In genomic region chr9:80664327-80665210, GRCh38 we compare ENCODE assay signal across 11 cellular contexts.
A peak's percentile ranks its signal among the peaks of the same experiment; 100 is the strongest.
DNase-seq lines count a peak whose midpoint lies in the region; ATAC-seq and TF ChIP-seq lines count a peak whose summit lies in the region.
"Had no signal": no experiment of that assay in that cellular context is flagged by ENCODE, and none has a peak within 500 bp of the region (broad histone marks: within the 10 kb centered on the region; RNA-seq: fewer than 3 reads in every experiment).

No MANE protein-coding gene starts in this region.

- no peaks in the 10 kb centered on the region; the same call in 1 of the 2 replicates for H3K27me3 Mint-ChIP-seq in WTC11 (ENCODE audit: low read depth)

- POLR2A ChIA-PET in WTC11 (lab: Charles Lee) = no interaction called here

- TF ChIP-seq CTCF in WTC11 (IDR thresholded peaks at IDR 0.05) (no peak), gastrocnemius medialis (IDR thresholded peaks at IDR 0.05 in 4 of 5, conservative IDR thresholded peaks at IDR 0.05 in 1 of 5) (no peak), GM13976 (IDR thresholded peaks at IDR 0.05; ENCODE audit: borderline replicate concordance, control extremely low read depth, extremely low read depth, insufficient read depth, missing control alignments) (no peak)

- DNase-seq in DMS53 (lab: John Stamatoyannopoulos, UW) (peak; percentile 51), WTC11 (ENCODE audit: low spot score) (no peak), left lobe of liver (ENCODE audit: low spot score) (no peak), NCI-H345 treated with DMSO at 0.1 percent for 48 hours (lab: John Stamatoyannopoulos, UW; ENCODE audit: unreplicated experiment) (no peak), HuH-7 (ENCODE audit: low spot score) (no peak), gastrocnemius medialis (no peak), GM13976 (ENCODE audit: low spot score) (no peak)
- peak; percentile 80 for DNase-seq in Jurkat, Clone E6-1 (ENCODE audit: low read depth, low spot score)
- DNase-seq: brain microvascular endothelial cell, NCI-H1417 treated with DMSO at 0.1 percent for 48 hours had no signal

- no peaks in the 10 kb centered on the region for H3K4me1 ChIP-seq in gastrocnemius medialis

- H3K27ac Mint-ChIP-seq in WTC11 = no peak overlapping the region

- CTCF ChIA-PET in WTC11 (lab: Charles Lee) = no interaction called here

- no peaks in the 10 kb centered on the region for H3K9me3 ChIP-seq in gastrocnemius medialis

- no peaks in the 10 kb centered on the region for H3K36me3 ChIP-seq in gastrocnemius medialis
- H3K36me3 ChIP-seq: brain microvascular endothelial cell had no signal

- no peaks in the 10 kb centered on the region for H3K27me3 ChIP-seq in gastrocnemius medialis
- H3K27me3 ChIP-seq: brain microvascular endothelial cell had no signal

- H3K36me3 Mint-ChIP-seq in WTC11 = peaks cover 30% of the 10 kb centered on the region

- in situ Hi-C loops in gastrocnemius medialis (cut with MboI; ENCODE audit: low sequenced_read_pairs in 4 of 4) = no loop called here
- in situ Hi-C loops in GM13976 (cut with MboI; ENCODE audit: low sequenced_read_pairs, unreplicated experiment) = no loop called here

- ATAC-seq in WTC11 = peak; percentile 72
- peak; percentile 49 for ATAC-seq in left lobe of liver
- ATAC-seq in gastrocnemius medialis = no peak

- no peak overlapping the region for H3K27ac ChIP-seq in gastrocnemius medialis
- H3K27ac ChIP-seq: brain microvascular endothelial cell, epithelial cell of prostate had no signal

- TF ChIP-seq POLR2A in gastrocnemius medialis (IDR thresholded peaks at IDR 0.05) = no peak

- H3K9me3 Mint-ChIP-seq in WTC11 = peaks cover 41% of the 10 kb centered on the region

- H3K4me3 Mint-ChIP-seq in WTC11 = no peak overlapping the region

- no peaks in the 10 kb centered on the region for H3K4me1 Mint-ChIP-seq in WTC11

- intact Hi-C loops in gastrocnemius medialis (cut with DNase I; ENCODE audit: low total_unique reads) = no loop called here

- no peak overlapping the region for H3K4me3 ChIP-seq in Jurkat, Clone E6-1 (ENCODE audit: low read length)
- no peak overlapping the region for H3K4me3 ChIP-seq in gastrocnemius medialis

TF ChIP-seq in WTC11, 78 proteins besides CTCF, POLR2A, EP300 and RAD21 (continues in another document):
- TF ChIP-seq EMX1 (CRISPR knock-in tag; IDR thresholded peaks at IDR 0.05) (no peak), NFATC4 (CRISPR knock-in tag; IDR thresholded peaks at IDR 0.05) (no peak), HMGA2 (CRISPR knock-in tag; IDR thresholded peaks at IDR 0.05) (no peak), ELF4 (CRISPR knock-in tag; IDR thresholded peaks at IDR 0.05; ENCODE audit: low read depth) (no peak), ZNF425 (CRISPR knock-in tag; conservative IDR thresholded peaks at IDR 0.05) (no peak), AFF4 (CRISPR knock-in tag; IDR thresholded peaks at IDR 0.05; ENCODE audit: borderline replicate concordance) (no peak), STAT6 (CRISPR knock-in tag; conservative IDR thresholded peaks at IDR 0.05; ENCODE audit: low read depth) (no peak), ERG (CRISPR knock-in tag; IDR thresholded peaks at IDR 0.05) (no peak), ZNF423 (CRISPR knock-in tag; IDR thresholded peaks at IDR 0.05) (no peak), NFE2L1 (CRISPR knock-in tag; IDR thresholded peaks at IDR 0.05) (no peak), JUN (CRISPR knock-in tag; IDR thresholded peaks at IDR 0.05) (no peak), MAX (CRISPR knock-in tag; IDR thresholded peaks at IDR 0.05) (no peak), E2F5 (CRISPR knock-in tag; IDR thresholded peaks at IDR 0.05) (no peak), ZNF138 (CRISPR knock-in tag; conservative IDR thresholded peaks at IDR 0.05) (no peak), FOXP1 (CRISPR knock-in tag; IDR thresholded peaks at IDR 0.05; ENCODE audit: borderline replicate concordance) (no peak)

Comparison
In these comparisons a context has a peak if more than half of its experiments do, and no peak if none do; other contexts are left out.
1. DNase-seq: peak in DMS53 (single experiment) and Jurkat, Clone E6-1 (single experiment); none in WTC11 (single experiment), left lobe of liver (single experiment), NCI-H345 treated with DMSO at 0.1 percent for 48 hours (single experiment), HuH-7 (single experiment), gastrocnemius medialis (0 of 2) and GM13976 (single experiment).
2. ATAC-seq: peak in WTC11 (single experiment) and left lobe of liver (single experiment); none in gastrocnemius medialis (0 of 2).